In the genomic region with DNA sequence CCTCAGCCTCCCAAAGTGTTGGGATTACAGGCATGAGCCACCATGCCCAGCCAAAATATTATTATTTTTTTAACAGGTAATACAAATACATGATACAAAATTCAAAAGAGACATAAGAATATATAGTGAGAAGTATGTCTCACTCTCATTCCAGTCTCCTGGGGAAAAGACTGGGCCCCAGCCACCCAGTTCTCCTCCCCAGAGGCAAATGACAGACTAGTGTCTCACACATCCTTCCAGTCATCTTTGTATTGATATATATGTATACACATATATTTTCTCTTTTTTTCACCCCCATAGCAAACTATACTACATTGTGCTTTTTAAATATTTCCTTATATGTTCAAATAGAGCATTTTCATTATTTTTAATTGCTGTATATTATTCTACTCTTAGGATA, we compare ENCODE assay signal across 19 cellular contexts. TPM values are rescaled to one million over a fixed set of nuclear protein-coding genes. Genes with fewer than 3 reads are reported as not detected.
DNase-seq lines count a peak whose midpoint lies in the region; ATAC-seq and TF ChIP-seq lines count a peak whose summit lies in the region.
"Had no signal": no experiment of that assay in that cellular context is flagged by ENCODE, and none has a peak within 500 bp of the region (broad histone marks: within the 10 kb centered on the region; RNA-seq: fewer than 3 reads in every experiment).

No MANE protein-coding gene starts in this region.

- peaks cover 3% of the 10 kb centered on the region for H3K4me1 Mint-ChIP-seq in activated CD4-positive, alpha-beta T cell treated with anti-CD3 and anti-CD28 coated beads for 36 hours
- H3K4me1 Mint-ChIP-seq in stimulated activated naive CD8-positive, alpha-beta T cell treated with anti-CD3 and anti-CD28 coated beads, Interleukin-15, amount 100 ng/mL, for 72 hours: peaks cover 11% of the 10 kb centered on the region

- peak; percentile 55 for ATAC-seq in activated CD4-positive, alpha-beta T cell treated with anti-CD3 and anti-CD28 coated beads for 36 hours
- no peak for ATAC-seq in RWPE2 (ENCODE audit: low read depth)
- ATAC-seq in gastrocnemius medialis: no peak
- no peak for ATAC-seq in stimulated activated naive CD8-positive, alpha-beta T cell treated with anti-CD3 and anti-CD28 coated beads, Interleukin-15, amount 100 ng/mL, for 72 hours
- ATAC-seq in upper lobe of left lung (ENCODE audit: low FRiP score in 2 of 2): no peak
- ATAC-seq: A549 had no signal

- H3K4me3 Mint-ChIP-seq in activated CD4-positive, alpha-beta T cell treated with anti-CD3 and anti-CD28 coated beads for 36 hours: no peak overlapping the region
- no peak overlapping the region for H3K4me3 Mint-ChIP-seq in stimulated activated naive CD8-positive, alpha-beta T cell treated with anti-CD3 and anti-CD28 coated beads, Interleukin-15, amount 100 ng/mL, for 72 hours
- H3K4me3 Mint-ChIP-seq: CD4-positive, alpha-beta T cell had no signal

- CTCF ChIA-PET in activated CD4-positive, alpha-beta T cell treated with anti-CD3 and anti-CD28 coated beads for 36 hours (lab: Charles Lee): no interaction called here

- peaks cover 63% of the 10 kb centered on the region for H3K4me1 ChIP-seq in RWPE2 (ENCODE audit: insufficient read depth, poor library complexity, severe bottlenecking)
- peaks cover 26 to 47% of the 10 kb centered on the region in 2 donors for H3K4me1 ChIP-seq in gastrocnemius medialis
- H3K4me1 ChIP-seq in HAP-1: no peaks in the 10 kb centered on the region
- peaks cover 0 to 10% (median 4%) of the 10 kb centered on the region in 4 donors for H3K4me1 ChIP-seq in upper lobe of left lung

- no peak overlapping the region for H3K4me3 ChIP-seq in RWPE2 (ENCODE audit: severe bottlenecking)
- H3K4me3 ChIP-seq in gastrocnemius medialis: no peak overlapping the region
- no peak overlapping the region for H3K4me3 ChIP-seq in HAP-1
- no peak overlapping the region for H3K4me3 ChIP-seq in upper lobe of left lung
- H3K4me3 ChIP-seq: A549 had no signal

- POLR2A ChIA-PET in activated CD4-positive, alpha-beta T cell treated with anti-CD3 and anti-CD28 coated beads for 36 hours (lab: Charles Lee): no interaction called here

- no peak for TF ChIP-seq POLR2A in gastrocnemius medialis (IDR thresholded peaks at IDR 0.05)
- TF ChIP-seq POLR2A in upper lobe of left lung (IDR thresholded peaks at IDR 0.05): no peak

- intact Hi-C loops in activated CD4-positive, alpha-beta T cell treated with anti-CD3 and anti-CD28 coated beads for 36 hours (cut with DNase I, micrococcal nuclease): no loop called here
- intact Hi-C loops in gastrocnemius medialis (cut with DNase I; ENCODE audit: low total_unique reads): no loop called here

- H3K36me3 ChIP-seq in RWPE2 (ENCODE audit: low read depth) (peaks cover 91% of the 10 kb centered on the region), gastrocnemius medialis (peaks cover 0 to 7% of the 10 kb centered on the region in 2 donors), HAP-1 (replicated peaks) (peaks cover 43% of the 10 kb centered on the region), upper lobe of left lung (peaks cover 0 to 54% (median 13%) of the 10 kb centered on the region in 4 donors)

- no peaks in the 10 kb centered on the region for H3K27me3 Mint-ChIP-seq in activated CD4-positive, alpha-beta T cell treated with anti-CD3 and anti-CD28 coated beads for 36 hours
- no peaks in the 10 kb centered on the region for H3K27me3 Mint-ChIP-seq in stimulated activated naive CD8-positive, alpha-beta T cell treated with anti-CD3 and anti-CD28 coated beads, Interleukin-15, amount 100 ng/mL, for 72 hours
- H3K27me3 Mint-ChIP-seq: CD4-positive, alpha-beta T cell had no signal

- no peaks in the 10 kb centered on the region for H3K9me3 ChIP-seq in RWPE2 (ENCODE audit: severe bottlenecking)
- no peaks in the 10 kb centered on the region for H3K9me3 ChIP-seq in gastrocnemius medialis
- no peaks in the 10 kb centered on the region for H3K9me3 ChIP-seq in HAP-1
- no peaks in the 10 kb centered on the region for H3K9me3 ChIP-seq in upper lobe of left lung
- H3K9me3 ChIP-seq: A549 had no signal

- H3K27me3 ChIP-seq in RWPE2 (ENCODE audit: insufficient read depth, poor library complexity, severe bottlenecking) (no peaks in the 10 kb centered on the region), gastrocnemius medialis (no peaks in the 10 kb centered on the region), HAP-1 (ENCODE audit: low read depth) (no peaks in the 10 kb centered on the region), upper lobe of left lung (no peaks in the 10 kb centered on the region)

- TF ChIP-seq EP300 in upper lobe of left lung (IDR thresholded peaks at IDR 0.05): no peak

- H3K27ac Mint-ChIP-seq in activated CD4-positive, alpha-beta T cell treated with anti-CD3 and anti-CD28 coated beads for 36 hours: no peak overlapping the region
- H3K27ac Mint-ChIP-seq in stimulated activated naive CD8-positive, alpha-beta T cell treated with anti-CD3 and anti-CD28 coated beads, Interleukin-15, amount 100 ng/mL, for 72 hours: no peak overlapping the region
- H3K27ac Mint-ChIP-seq: CD4-positive, alpha-beta T cell had no signal

- DNase-seq in activated CD4-positive, alpha-beta T cell treated with anti-CD3 and anti-CD28 coated beads for 36 hours: no peak
- DNase-seq in activated CD4-positive, alpha-beta T cell treated with anti-CD3 and anti-CD28 coated beads for 4 hours: no peak
- no peak for DNase-seq in RWPE2 (ENCODE audit: low spot score)
- no peak for DNase-seq in epithelial cell of prostate (ENCODE audit: low read depth, low spot score)
- DNase-seq in gastrocnemius medialis: no peak
- DNase-seq in stimulated activated naive CD8-positive, alpha-beta T cell treated with anti-CD3 and anti-CD28 coated beads, Interleukin-15, amount 100 ng/mL, for 72 hours: no peak
- no peak for DNase-seq in HAP-1 (ENCODE audit: low spot score in 2 of 2)
- DNase-seq in upper lobe of left lung: no peak
- DNase-seq: AML-193; CD4-positive, alpha-beta T cell; DMS153; DMS79; GF-D8; GOT3; H7 had no signal

- peaks cover 36% of the 10 kb centered on the region for H3K36me3 Mint-ChIP-seq in activated CD4-positive, alpha-beta T cell treated with anti-CD3 and anti-CD28 coated beads for 36 hours (ENCODE audit: low read depth)

- in situ Hi-C loops in gastrocnemius medialis (cut with MboI; ENCODE audit: low sequenced_read_pairs in 4 of 4) (no loop called here), HAP-1 (cut with MboI; ENCODE audit: low sequenced_read_pairs) (no loop called here)

- H3K27ac ChIP-seq in RWPE2 (ENCODE audit: poor library complexity, severe bottlenecking) (peak overlapping the region; percentile 71), epithelial cell of prostate (peak overlapping the region; percentile 93), gastrocnemius medialis (peak overlapping the region in 3 of 4 donors; percentile 7 to 68 (median 41)), upper lobe of left lung (no peak overlapping the region)
- H3K27ac ChIP-seq: 22Rv1, A549, C4-2B had no signal

- TF ChIP-seq CTCF in RWPE2 (IDR thresholded peaks at IDR 0.05; ENCODE audit: poor library complexity, severe bottlenecking) (no peak), gastrocnemius medialis (IDR thresholded peaks at IDR 0.05 in 4 of 5, conservative IDR thresholded peaks at IDR 0.05 in 1 of 5) (no peak), upper lobe of left lung (IDR thresholded peaks at IDR 0.05) (no peak)

- no peaks in the 10 kb centered on the region for H3K9me3 Mint-ChIP-seq in activated CD4-positive, alpha-beta T cell treated with anti-CD3 and anti-CD28 coated beads for 36 hours (ENCODE audit: low read depth)
- H3K9me3 Mint-ChIP-seq in stimulated activated naive CD8-positive, alpha-beta T cell treated with anti-CD3 and anti-CD28 coated beads, Interleukin-15, amount 100 ng/mL, for 72 hours: no peaks in the 10 kb centered on the region
- H3K9me3 Mint-ChIP-seq: CD4-positive, alpha-beta T cell had no signal

RNA-seq across cellular contexts. Expression of a gene that starts 8.3 kb away (rescaled TPM):
- 10 to 100 TPM; 58.7 to 59.5 TPM for total RNA-seq in activated CD4-positive, alpha-beta T cell treated with anti-CD3 and anti-CD28 coated beads for 36 hours
- 10 to 100 TPM; 14.1 to 33.0 (median 23.8) TPM for total RNA-seq in gastrocnemius medialis
- total RNA-seq in upper lobe of left lung: 100 to 1,000 TPM in 1 of 6 donors, 10 to 100 TPM in 5; 26.1 to 106 (median 34.3) TPM

RNA-seq across cellular contexts. Expression of a gene that starts 8.3 kb away (rescaled TPM):
- under 1 TPM; 0.23 to 0.40 TPM for total RNA-seq in activated CD4-positive, alpha-beta T cell treated with anti-CD3 and anti-CD28 coated beads for 36 hours
- total RNA-seq in gastrocnemius medialis: 1 to 10 TPM; 1.6 to 8.5 (median 3.3) TPM
- total RNA-seq in upper lobe of left lung: 10 to 100 TPM in 1 of 6 donors, 1 to 10 TPM in 1, under 1 TPM in 3, not detected in 1; 0.51 to 11.5 (median 0.91) TPM
- total RNA-seq: Daoy had no signal

Comparison
In these comparisons a context has a peak if more than half of its experiments do, and no peak if none do; other contexts are left out.
1. H3K27ac ChIP-seq: peak in RWPE2 (single experiment), epithelial cell of prostate (single experiment) and gastrocnemius medialis (3 of 4); none in upper lobe of left lung (0 of 4).